In genomic region chr1:24909388-24909898, GRCh38 we compare ENCODE assay signal across 8 cellular contexts. TPM values are rescaled to one million over a fixed set of nuclear protein-coding genes. Genes with fewer than 3 reads are reported as not detected.
DNase-seq lines count a peak whose midpoint lies in the region; ATAC-seq lines count a peak whose summit lies in the region.

No MANE protein-coding gene starts in this region.

- peaks cover 6 to 65% (median 11%) of the 10 kb centered on the region in 3 donors for H3K36me3 Mint-ChIP-seq in naive thymus-derived CD8-positive, alpha-beta T cell

- no peaks in the 10 kb centered on the region for H3K9me3 Mint-ChIP-seq in naive thymus-derived CD8-positive, alpha-beta T cell

- H3K4me3 Mint-ChIP-seq in naive thymus-derived CD8-positive, alpha-beta T cell: peak overlapping the region in 8 of 10 donors; percentile 16 to 78 (median 44)

- peak overlapping the region; percentile 96 to 100 (median 99) for H3K27ac Mint-ChIP-seq in naive thymus-derived CD8-positive, alpha-beta T cell

- ATAC-seq in naive thymus-derived CD8-positive, alpha-beta T cell: no peak

- DNase-seq in G401 (ENCODE audit: low spot score) (peak; percentile 37), SIG-M5 (lab: John Stamatoyannopoulos, UW) (peak; percentile 9), epidermal melanocyte (ENCODE audit: insufficient read length, low spot score) (peak; percentile 71), KG1 (lab: John Stamatoyannopoulos, UW) (no peak), superior temporal gyrus (ENCODE audit: extremely low spot score) (no peak), cortex of kidney (lab: John Stamatoyannopoulos, UW) (no peak)
- DNase-seq in naive thymus-derived CD8-positive, alpha-beta T cell: no peak
- DNase-seq in activated CD8-positive, alpha-beta memory T cell treated with anti-CD3 and anti-CD28 coated beads for 24 hours: no peak

- in situ Hi-C loops in G401 (cut with HindIII; ENCODE audit: low sequenced_read_pairs): no loop called here

- peaks cover 28 to 81% (median 69%) of the 10 kb centered on the region in 4 donors for H3K4me1 Mint-ChIP-seq in naive thymus-derived CD8-positive, alpha-beta T cell

- POLR2A ChIA-PET in naive thymus-derived CD8-positive, alpha-beta T cell (lab: Charles Lee): interaction anchor here (0.7 to 11.6 kb wide), 5 partner anchors 9 to 296 kb away, joined by 3 to 290 read pairs (median 3); partner anchors contain the start of gene RUNX3

- H3K27me3 Mint-ChIP-seq in naive thymus-derived CD8-positive, alpha-beta T cell: no peaks in the 10 kb centered on the region

RNA-seq across cellular contexts. Expression of gene RUNX3, which starts 20.6 kb away (rescaled TPM):
- 0.17 TPM in 1 of 2 replicates, not detected in the other for total RNA-seq in G401 (2014; rRNA removed; shearing (Covaris generic))
- 10 to 100 TPM; 87.1 to 95.3 TPM for total RNA-seq in naive thymus-derived CD8-positive, alpha-beta T cell
- 10 to 100 TPM; 22.0 to 64.0 (median 54.0) TPM for polyA plus RNA-seq in naive thymus-derived CD8-positive, alpha-beta T cell

Comparison
In these comparisons a context has a peak if more than half of its experiments do, and no peak if none do; other contexts are left out.
1. DNase-seq: peak in G401 (single experiment), SIG-M5 (single experiment) and epidermal melanocyte (single experiment); none in naive thymus-derived CD8-positive, alpha-beta T cell (0 of 10), KG1 (single experiment), activated CD8-positive, alpha-beta memory T cell treated with anti-CD3 and anti-CD28 coated beads for 24 hours (single experiment), superior temporal gyrus (single experiment) and cortex of kidney (single experiment).
2. RNA of gene RUNX3, which starts 20.6 kb away (total RNA-seq): 87.1 to 95.3 TPM in naive thymus-derived CD8-positive, alpha-beta T cell; 0.17 TPM in G401; every median in the first group is over 10 times any median in the second.